ENCODE assay signal across 8 cellular contexts in genomic region chr15:74781673-74782595, GRCh38. TPM values are rescaled to one million over a fixed set of nuclear protein-coding genes. Genes with fewer than 3 reads are reported as not detected.
DNase-seq lines count a peak whose midpoint lies in the region; ATAC-seq and TF ChIP-seq lines count a peak whose summit lies in the region.

Gene CSK (plus strand): TSS chr15:74782080. CDS start chr15:74798298, 16,218 bp downstream.

- peaks cover 44% of the 10 kb centered on the region for H4K20me1 ChIP-seq in smooth muscle cell (ENCODE audit: low read depth)

- peaks cover 84 to 87% of the 10 kb centered on the region in 2 donors for H3K4me1 Mint-ChIP-seq in immature natural killer cell

- H3K36me3 Mint-ChIP-seq in immature natural killer cell = peaks cover 0 to 7% (median 0%) of the 10 kb centered on the region in 3 donors

- TF ChIP-seq CTCF in NB4 (IDR thresholded peaks at IDR 0.05; ENCODE audit: low read depth, low read length) (peak; percentile 47), WERI-Rb-1 (IDR thresholded peaks at IDR 0.05; ENCODE audit: low read depth, low read length) (peak; percentile 66), cardiac fibroblast (IDR thresholded peaks at IDR 0.05; ENCODE audit: low read depth, low read length) (peak; percentile 44), smooth muscle cell (IDR thresholded peaks at IDR 0.05; ENCODE audit: borderline replicate concordance, insufficient read depth, poor library complexity, severe bottlenecking) (peak; percentile 50)

- TF ChIP-seq POLR2A in NB4 (IDR thresholded peaks at IDR 0.05; ENCODE audit: extremely low read depth, insufficient read length) = no peak

- WGBS in smooth muscle cell (ENCODE audit: low lambda C conversion rate) = 2% methylated on average over 33 of the region's 109 CpGs

- no peak for ATAC-seq in GM19351 (IDR thresholded peaks at IDR 0.05; ENCODE audit: unreplicated experiment)

- peaks cover 0 to 1% (median 0%) of the 10 kb centered on the region in 6 donors for H3K9me3 Mint-ChIP-seq in immature natural killer cell

- DNase-seq in EH (ENCODE audit: low read depth) (peak; percentile 75), H4 (ENCODE audit: low spot score) (no peak), NB4 (ENCODE audit: low read depth) (peak; percentile 86), WERI-Rb-1 (peak; percentile 60), cardiac fibroblast (ENCODE audit: low read depth in 2 of 2) (peak; percentile 52 to 75), immature natural killer cell (peak; percentile 84 to 88 (median 87)), smooth muscle cell (lab: John Stamatoyannopoulos, UW; ENCODE audit: unreplicated experiment) (peak; percentile 64)

- peaks cover 24% of the 10 kb centered on the region for H3K36me3 ChIP-seq in WERI-Rb-1
- H3K36me3 ChIP-seq in smooth muscle cell (ENCODE audit: low read depth) = no peaks in the 10 kb centered on the region

- peak within 1 kb of the TSS; percentile 90 to 100 (median 98) for H3K27ac Mint-ChIP-seq in immature natural killer cell

- H3K9me3 ChIP-seq in WERI-Rb-1 (ENCODE audit: severe bottlenecking) (no peaks in the 10 kb centered on the region), smooth muscle cell (replicated peaks; ENCODE audit: low read depth) (no peaks in the 10 kb centered on the region)

- H3K4me2 ChIP-seq in smooth muscle cell = peak within 1 kb of the TSS; percentile 99

- H3K4me1 ChIP-seq in smooth muscle cell (ENCODE audit: low read depth) = peaks cover 24% of the 10 kb centered on the region

- peak within 1 kb of the TSS; percentile 97 for H2AFZ ChIP-seq in smooth muscle cell (ENCODE audit: low read depth)

- H3K27ac ChIP-seq in WERI-Rb-1 (peak within 1 kb of the TSS; percentile 65), smooth muscle cell (ENCODE audit: low read depth) (no peak within 1 kb of the TSS)

- peaks cover 14 to 46% (median 29%) of the 10 kb centered on the region in 3 donors for H3K27me3 Mint-ChIP-seq in immature natural killer cell (ENCODE audit: low read depth in 3 of 3)

- H3K9ac ChIP-seq in smooth muscle cell (ENCODE audit: low read depth) = peak within 1 kb of the TSS; percentile 54

- H3K27me3 ChIP-seq in WERI-Rb-1 (ENCODE audit: insufficient read depth, low read depth, severe bottlenecking) (no peaks in the 10 kb centered on the region), smooth muscle cell (ENCODE audit: low read depth) (no peaks in the 10 kb centered on the region)

- no peaks in the 10 kb centered on the region for H3F3A ChIP-seq in smooth muscle cell (ENCODE audit: low read depth)

- H3K79me2 ChIP-seq in smooth muscle cell (ENCODE audit: low read depth) = peaks cover 46% of the 10 kb centered on the region

- H3K4me3 Mint-ChIP-seq in immature natural killer cell = peak within 1 kb of the TSS; percentile 92 to 99 (median 97)

- H3K4me3 ChIP-seq in NB4 (ENCODE audit: low read depth, low read length) = peak within 1 kb of the TSS; percentile 92
- H3K4me3 ChIP-seq in WERI-Rb-1 (ENCODE audit: low read depth, low read length) = peak within 1 kb of the TSS; percentile 52
- H3K4me3 ChIP-seq in cardiac fibroblast (replicated peaks in 1 of 2; ENCODE audit: low read depth in 2 of 2, low read length in 2 of 2) = peak within 1 kb of the TSS; percentile 78 to 86
- peak within 1 kb of the TSS; percentile 70 for H3K4me3 ChIP-seq in smooth muscle cell

RNA-seq across cellular contexts. Expression of gene CSK, which starts in this region (rescaled TPM):
- 21.7 and 22.7 TPM in 2 replicates for total RNA-seq in H4 (2014; rRNA removed; shearing (Covaris generic))
- polyA plus RNA-seq in immature natural killer cell = 100 to 1,000 TPM in 1 of 3 donors, 10 to 100 TPM in 2; 94.0 to 180 (median 95.9) TPM
- 10.4 and 19.6 TPM in 2 replicates for total RNA-seq in smooth muscle cell
- 14.1 and 16.5 TPM in 2 replicates for polyA plus RNA-seq in smooth muscle cell
